Comparison of ENCODE assay signal across 21 cellular contexts in genomic region chr10:3681642-3682554, GRCh38.
DNase-seq lines count a peak whose midpoint lies in the region; FAIRE-seq and TF ChIP-seq lines count a peak whose summit lies in the region.
"Had no signal": no experiment of that assay in that cellular context is flagged by ENCODE, and none has a peak within 500 bp of the region (broad histone marks: within the 10 kb centered on the region; RNA-seq: fewer than 3 reads in every experiment).

No MANE protein-coding gene starts in this region.

- WGBS in H1 (ENCODE audit: extremely low coverage in 1 of 2, insufficient coverage in 1 of 2, insufficient read length in 1 of 2, insufficient replicate concordance in 2 of 2, low coverage in 1 of 2, low lambda C conversion rate in 2 of 2, missing lambda C conversion rate in 1 of 2), 2 experiments = 91% methylated on average over 23 of the region's 23 CpGs; no CpG with 5 or more reads in 1 of the 2 experiments
- no CpG with 5 or more reads among the region's 23 CpGs for WGBS in mesendoderm (ENCODE audit: extremely low coverage, insufficient coverage, low lambda C conversion rate)

- H2BK5ac ChIP-seq in H1 (ENCODE audit: low read depth, low read length) = no peak overlapping the region
- peak overlapping the region; percentile 64 for H2BK5ac ChIP-seq in mesendoderm (ENCODE audit: low read length)

- no peak overlapping the region for H2BK20ac ChIP-seq in H1 (ENCODE audit: low read length)

- H3K27me3 Mint-ChIP-seq in endothelial cell (ENCODE audit: unreplicated experiment) = peaks cover 4% of the 10 kb centered on the region
- H3K27me3 Mint-ChIP-seq: CD4-positive, alpha-beta memory T cell had no signal

- TF ChIP-seq CTCF in H1 (IDR thresholded peaks at IDR 0.05; ENCODE audit: control extremely low read depth in 1 of 3, insufficient read depth in 1 of 3, low read depth in 1 of 3, low read length in 3 of 3) (no peak), endothelial cell (IDR thresholded peaks at IDR 0.05; ENCODE audit: unreplicated experiment) (no peak), GM20000 (IDR thresholded peaks at IDR 0.05; ENCODE audit: extremely low read depth, missing control alignments) (no peak)

- H3K18ac ChIP-seq in H1 (ENCODE audit: extremely low read depth, low read length) = no peak overlapping the region
- no peak overlapping the region for H3K18ac ChIP-seq in mesendoderm (ENCODE audit: low read length)

- H3K4me1 Mint-ChIP-seq in endothelial cell (ENCODE audit: unreplicated experiment) = no peaks in the 10 kb centered on the region

- H3K36me3 ChIP-seq in BLaER1 (no peaks in the 10 kb centered on the region), H1 (ENCODE audit: control insufficient read depth in 2 of 4, insufficient read depth in 4 of 4, low read length in 3 of 4) (no peaks in the 10 kb centered on the region), mesendoderm (ENCODE audit: control insufficient read depth, insufficient read depth, low read length) (no peaks in the 10 kb centered on the region)
- H3K36me3 ChIP-seq: SJSA1, upper lobe of left lung had no signal

- H4K8ac ChIP-seq in H1 (ENCODE audit: extremely low read depth, insufficient read depth, low read length) (no peak overlapping the region), mesendoderm (ENCODE audit: low read depth, low read length) (no peak overlapping the region)

- H3K9ac ChIP-seq in BLaER1 (no peak overlapping the region), H1 (replicated peaks in 1 of 4; ENCODE audit: extremely low read depth in 1 of 4, low read depth in 3 of 4, low read length in 3 of 4) (no peak overlapping the region), mesendoderm (ENCODE audit: low read length) (no peak overlapping the region)
- H3K9ac ChIP-seq: parathyroid adenoma had no signal

- H3K4me3 ChIP-seq in BLaER1 = no peak overlapping the region
- H3K4me3 ChIP-seq in H1 (ENCODE audit: extremely low read depth in 1 of 4, insufficient read depth in 2 of 4, low read depth in 3 of 4, low read length in 4 of 4) = no peak overlapping the region
- no peak overlapping the region for H3K4me3 ChIP-seq in mesendoderm (ENCODE audit: low read length)
- H3K4me3 ChIP-seq: SJSA1, upper lobe of left lung had no signal

- H2BK15ac ChIP-seq in H1 (ENCODE audit: low read length) = no peak overlapping the region
- H2BK15ac ChIP-seq in mesendoderm (replicated peaks; ENCODE audit: low read depth) = no peak overlapping the region

- H3K56ac ChIP-seq in H1 (replicated peaks; ENCODE audit: insufficient read length, low read depth, low read length) (no peak overlapping the region), mesendoderm (ENCODE audit: low read length) (peak overlapping the region; percentile 53)

- H3K27ac Mint-ChIP-seq in endothelial cell (ENCODE audit: unreplicated experiment) = no peak overlapping the region
- H3K27ac Mint-ChIP-seq: CD4-positive, alpha-beta memory T cell had no signal

- peak overlapping the region; percentile 49; the same call in 1 of the 2 replicates for H2AFZ ChIP-seq in H1 (ENCODE audit: low read length)
- H2AFZ ChIP-seq: parathyroid adenoma had no signal

- H2BK120ac ChIP-seq in H1 (replicated peaks; ENCODE audit: low read depth, low read length) = no peak overlapping the region
- H2BK120ac ChIP-seq in mesendoderm (ENCODE audit: low read depth, low read length) = no peak overlapping the region

- H4K5ac ChIP-seq in H1 (ENCODE audit: insufficient read length, low read depth, low read length) (no peak overlapping the region), mesendoderm (ENCODE audit: low read length) (no peak overlapping the region)

- no peak for TF ChIP-seq POLR2A in H1 (IDR thresholded peaks at IDR 0.05; ENCODE audit: control extremely low read depth in 1 of 2, low read depth in 2 of 2, low read length in 2 of 2)

- peak overlapping the region; percentile 60 for H3K4me2 ChIP-seq in BLaER1
- no peak overlapping the region for H3K4me2 ChIP-seq in H1 (ENCODE audit: insufficient read depth in 1 of 2, low read depth in 2 of 2, low read length in 2 of 2)
- H3K4me2 ChIP-seq in mesendoderm (ENCODE audit: low read length) = no peak overlapping the region

- H3K4me1 ChIP-seq in BLaER1 (peaks cover 26% of the 10 kb centered on the region), H1 (replicated peaks in 1 of 4; ENCODE audit: control insufficient read depth in 3 of 4, insufficient read depth in 4 of 4, low read length in 3 of 4) (no peaks in the 10 kb centered on the region), mesendoderm (ENCODE audit: control insufficient read depth, low read depth, low read length) (peaks cover 2% of the 10 kb centered on the region)
- H3K4me1 ChIP-seq: parathyroid adenoma, SJSA1, upper lobe of left lung had no signal

- CTCF ChIA-PET in H1 (lab: Charles Lee; ENCODE audit: partially characterized antibody) = interaction anchor here (1.1 kb wide), 1 partner anchor 10 kb away, joined by 3 read pairs; no protein-coding TSS in a partner anchor

- TF ChIP-seq RAD21 in H1 (IDR thresholded peaks at IDR 0.05 in 1 of 2, conservative IDR thresholded peaks at IDR 0.05 in 1 of 2; ENCODE audit: low read depth in 2 of 2, low read length in 2 of 2) = no peak

- H4K91ac ChIP-seq in H1 (replicated peaks; ENCODE audit: insufficient read length, low read length) = no peak overlapping the region

- no peaks in the 10 kb centered on the region for H3K36me3 Mint-ChIP-seq in endothelial cell (ENCODE audit: low read depth, unreplicated experiment)
- H3K36me3 Mint-ChIP-seq: CD4-positive, alpha-beta memory T cell had no signal

- H3K79me1 ChIP-seq in H1 (ENCODE audit: low read depth, low read length) = no peaks in the 10 kb centered on the region
- H3K79me1 ChIP-seq in mesendoderm (ENCODE audit: low read length) = no peaks in the 10 kb centered on the region

- no peaks in the 10 kb centered on the region for H3K27me3 ChIP-seq in BLaER1
- no peaks in the 10 kb centered on the region for H3K27me3 ChIP-seq in H1 (replicated peaks in 1 of 4; ENCODE audit: control insufficient read depth in 3 of 4, extremely low read depth in 1 of 4, insufficient read depth in 3 of 4, low read length in 3 of 4)
- H3K27me3 ChIP-seq in mesendoderm (ENCODE audit: insufficient read depth, low read length, poor library complexity) = no peaks in the 10 kb centered on the region
- H3K27me3 ChIP-seq: SJSA1, upper lobe of left lung had no signal

- H3K4ac ChIP-seq in H1 (replicated peaks; ENCODE audit: insufficient read length, low read depth, low read length) (no peak overlapping the region), mesendoderm (ENCODE audit: low read depth, low read length) (no peak overlapping the region)

- H3K9me3 Mint-ChIP-seq in endothelial cell (ENCODE audit: unreplicated experiment) = no peaks in the 10 kb centered on the region
- H3K9me3 Mint-ChIP-seq: CD4-positive, alpha-beta memory T cell had no signal

- no peak for TF ChIP-seq EP300 in H1 (IDR thresholded peaks at IDR 0.05; ENCODE audit: borderline replicate concordance in 1 of 2, low read depth in 2 of 2, low read length in 2 of 2)

- no peak overlapping the region for H3K4me3 Mint-ChIP-seq in endothelial cell (ENCODE audit: unreplicated experiment)
- H3K4me3 Mint-ChIP-seq: CD4-positive, alpha-beta memory T cell had no signal

- no peak overlapping the region for H2BK12ac ChIP-seq in H1 (ENCODE audit: low read depth, low read length)

- POLR2A ChIA-PET in H1 (lab: Charles Lee; ENCODE audit: partially characterized antibody) = no interaction called here

- FAIRE-seq in H1 (lab: Jason Lieb, UNC) = no peak

- H3K9me3 ChIP-seq in BLaER1 = no peaks in the 10 kb centered on the region
- no peaks in the 10 kb centered on the region for H3K9me3 ChIP-seq in H1 (ENCODE audit: insufficient read depth in 2 of 2, low read depth in 1 of 2, low read length in 1 of 2)
- H3K9me3 ChIP-seq: SJSA1, upper lobe of left lung had no signal

- H3K23ac ChIP-seq in H1 (ENCODE audit: insufficient read length) (no peak overlapping the region), mesendoderm (ENCODE audit: low read length) (no peak overlapping the region)

- H3K79me2 ChIP-seq in H1 (ENCODE audit: control insufficient read depth in 1 of 2, insufficient read depth in 2 of 2, low read length in 2 of 2) (no peaks in the 10 kb centered on the region), mesendoderm (ENCODE audit: control insufficient read depth, insufficient read depth, low read length) (no peaks in the 10 kb centered on the region)
- H3K79me2 ChIP-seq: parathyroid adenoma had no signal

- no peak overlapping the region for H3K27ac ChIP-seq in BLaER1
- H3K27ac ChIP-seq in H1 (ENCODE audit: low read depth, low read length) = no peak overlapping the region
- H3K27ac ChIP-seq in mesendoderm (ENCODE audit: low read depth, low read length) = no peak overlapping the region
- H3K27ac ChIP-seq: parathyroid adenoma, SJSA1, upper lobe of left lung had no signal

- H3K23me2 ChIP-seq in H1 (ENCODE audit: low read depth, low read length) = no peaks in the 10 kb centered on the region

- DNase-seq in NCI-H748 (lab: John Stamatoyannopoulos, UW; ENCODE audit: unreplicated experiment) (peak; percentile 79), H1 (ENCODE audit: low read depth in 1 of 2, low spot score in 2 of 2) (no peak), mesendoderm (peak; percentile 84), ureter (ENCODE audit: low spot score) (no peak), endothelial cell (ENCODE audit: low spot score) (no peak), GM20000 (ENCODE audit: low spot score) (no peak), GM03348 (ENCODE audit: low spot score) (no peak)
- DNase-seq: activated CD4-positive, CD25-positive, alpha-beta regulatory T cell treated with anti-CD3 and anti-CD28 coated beads, Interleukin-2, amount 50 U/mL, for 72 hours; activated gamma-delta T cell treated with Interleukin-2 at 50 U/mL for 16 hours; aorta; CD4-positive, alpha-beta memory T cell; dermis blood vessel endothelial cell; islet precursor cell; KG1; NCI-H1092 treated with DMSO at 0.1 percent for 48 hours; NCI-H2171 treated with DMSO at 0.1 percent for 48 hours; stimulated activated naive CD8-positive, alpha-beta T cell treated with anti-CD3 and anti-CD28 coated beads, Interleukin-15, Interleukin-2, amounts not matched to agents 100 U/mL and 50 U/mL, for 24 hours had no signal

- H2AK5ac ChIP-seq in H1 (ENCODE audit: low read depth, low read length) (no peak overlapping the region), mesendoderm (ENCODE audit: low read length) (no peak overlapping the region)

- no peaks in the 10 kb centered on the region for H4K20me1 ChIP-seq in BLaER1
- H4K20me1 ChIP-seq in H1 (replicated peaks in 1 of 2; ENCODE audit: control insufficient read depth in 1 of 2, insufficient read depth in 2 of 2, low read length in 2 of 2) = no peaks in the 10 kb centered on the region

- no peak overlapping the region for H3K14ac ChIP-seq in H1 (ENCODE audit: insufficient read length)

TF ChIP-seq in H1, 55 proteins besides CTCF, POLR2A, EP300 and RAD21 (continues in another document):
- TF ChIP-seq HDAC6 (IDR thresholded peaks at IDR 0.05; ENCODE audit: low read depth, low read length) (no peak), SIRT6 (IDR thresholded peaks at IDR 0.05; ENCODE audit: low read length) (no peak), SRF (IDR thresholded peaks at IDR 0.05; ENCODE audit: low read depth, low read length) (no peak), ASH2L (IDR thresholded peaks at IDR 0.05; ENCODE audit: low read length) (no peak), HDAC2 (IDR thresholded peaks at IDR 0.05; ENCODE audit: borderline replicate concordance in 1 of 2, low read depth in 2 of 2, low read length in 2 of 2) (no peak), EZH2 (IDR thresholded peaks at IDR 0.05; ENCODE audit: low read depth, low read length, severe bottlenecking) (no peak)

Comparison
In these comparisons a context has a peak if more than half of its experiments do, and no peak if none do; other contexts are left out.
1. DNase-seq: peak in NCI-H748 (single experiment) and mesendoderm (single experiment); none in H1 (0 of 2), ureter (single experiment), endothelial cell (single experiment), GM20000 (single experiment) and GM03348 (single experiment).